ENCODE assay signal across 23 cellular contexts in the genomic region with DNA sequence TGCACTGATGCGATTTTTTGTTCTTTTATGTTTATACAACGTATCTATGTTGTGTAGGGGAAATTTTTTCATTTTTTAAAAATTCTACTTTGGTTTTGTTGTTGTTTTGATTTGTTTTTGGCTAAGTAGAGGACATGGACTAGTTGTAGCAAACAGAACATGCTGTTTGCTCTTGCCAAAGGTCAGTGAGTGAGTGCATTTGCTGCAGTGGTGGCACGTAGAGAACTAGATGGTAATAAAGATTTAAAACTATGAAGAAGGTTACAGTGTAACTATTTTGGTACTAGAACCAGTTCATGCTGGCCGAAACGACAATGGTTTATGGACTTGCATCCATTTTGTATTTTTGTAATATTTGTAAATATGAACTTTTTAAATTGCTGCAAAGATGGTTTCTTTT. TPM values are rescaled to one million over a fixed set of nuclear protein-coding genes. Genes with fewer than 3 reads are reported as not detected.
DNase-seq lines count a peak whose midpoint lies in the region; ATAC-seq and TF ChIP-seq lines count a peak whose summit lies in the region.
"Had no signal": no experiment of that assay in that cellular context is flagged by ENCODE, and none has a peak within 500 bp of the region (broad histone marks: within the 10 kb centered on the region; RNA-seq: fewer than 3 reads in every experiment).

No MANE protein-coding gene starts in this region.

- H3K4me2 ChIP-seq in smooth muscle cell = no peak overlapping the region
- H3K4me2 ChIP-seq: BLaER1 treated with 17β-estradiol and CSF1 and Interleukin-3, amounts not matched to agents 10 nM and 100 nM had no signal

- H2AFZ ChIP-seq in ACC112 (ENCODE audit: low read length, unreplicated experiment) (peak overlapping the region; percentile 50), smooth muscle cell (ENCODE audit: low read depth) (no peak overlapping the region)

- H3K36me3 ChIP-seq in ACC112 (ENCODE audit: insufficient read depth, low read length) = no peaks in the 10 kb centered on the region
- no peaks in the 10 kb centered on the region for H3K36me3 ChIP-seq in mucosa of descending colon (ENCODE audit: low read depth)
- H3K36me3 ChIP-seq in smooth muscle cell (ENCODE audit: low read depth) = no peaks in the 10 kb centered on the region
- H3K36me3 ChIP-seq: ascending aorta; BLaER1 treated with 17β-estradiol and CSF1 and Interleukin-3, amounts not matched to agents 10 nM and 100 nM had no signal

- intact Hi-C loops in mucosa of descending colon (cut with DNase I, micrococcal nuclease) = no loop called here

- peak; percentile 1 for DNase-seq in cerebellar cortex (ENCODE audit: low spot score)
- peak in 1 of 3 donors; percentile 47 for DNase-seq in mucosa of descending colon
- DNase-seq in smooth muscle cell (lab: John Stamatoyannopoulos, UW; ENCODE audit: unreplicated experiment) = no peak
- DNase-seq in activated CD8-positive, alpha-beta memory T cell treated with anti-CD3 and anti-CD28 coated beads, Interleukin-2, amount 50 U/mL, for 48 hours = no peak
- DNase-seq: ACHN; activated CD8-positive, alpha-beta T cell treated with anti-CD3 and anti-CD28 coated beads for 36 hours; activated naive CD4-positive, alpha-beta T cell treated with anti-CD3 and anti-CD28 coated beads for 36 hours; activated T-cell treated with anti-CD3 and anti-CD28 coated beads, Interleukin-2, amount 50 U/mL, for 24 hours; EL; naive B cell; NCI-H1105; NCI-H510A; SK-N-SH; stimulated activated CD4-positive, alpha-beta T cell treated with anti-CD3 and anti-CD28 coated beads, Interleukin-4, amount 100 ng/mL, for 24 hours; T-helper 9 cell had no signal

- no peak for TF ChIP-seq CTCF in mucosa of descending colon (IDR thresholded peaks at IDR 0.05)
- no peak for TF ChIP-seq CTCF in smooth muscle cell (IDR thresholded peaks at IDR 0.05; ENCODE audit: borderline replicate concordance, insufficient read depth, poor library complexity, severe bottlenecking)

- no peaks in the 10 kb centered on the region for H3K27me3 ChIP-seq in ACC112 (ENCODE audit: insufficient read depth, low read length)
- no peaks in the 10 kb centered on the region for H3K27me3 ChIP-seq in smooth muscle cell (ENCODE audit: low read depth)
- H3K27me3 ChIP-seq: ascending aorta had no signal

- peaks cover 15% of the 10 kb centered on the region for H3K4me1 ChIP-seq in ACC112 (ENCODE audit: control insufficient read depth, insufficient read depth, low read length, unreplicated experiment)
- H3K4me1 ChIP-seq in mucosa of descending colon (ENCODE audit: low read depth) = no peaks in the 10 kb centered on the region
- H3K4me1 ChIP-seq in smooth muscle cell (ENCODE audit: low read depth) = no peaks in the 10 kb centered on the region

- H3K9me3 ChIP-seq in mucosa of descending colon (no peaks in the 10 kb centered on the region), smooth muscle cell (replicated peaks; ENCODE audit: low read depth) (no peaks in the 10 kb centered on the region)
- H3K9me3 ChIP-seq: ascending aorta, SK-N-SH had no signal

- H3K27ac ChIP-seq in ACC112 (ENCODE audit: low read depth, low read length) (no peak overlapping the region), smooth muscle cell (ENCODE audit: low read depth) (no peak overlapping the region)
- H3K27ac ChIP-seq: BLaER1 treated with 17β-estradiol and CSF1 and Interleukin-3, amounts not matched to agents 10 nM and 100 nM had no signal

- H3K4me3 ChIP-seq in ACC112 (ENCODE audit: low read depth, low read length) = no peak overlapping the region
- H3K4me3 ChIP-seq in mucosa of descending colon = no peak overlapping the region
- H3K4me3 ChIP-seq in smooth muscle cell = peak overlapping the region; percentile 9
- H3K4me3 ChIP-seq: ascending aorta; BLaER1 treated with 17β-estradiol and CSF1 and Interleukin-3, amounts not matched to agents 10 nM and 100 nM had no signal

- H3F3A ChIP-seq in smooth muscle cell (ENCODE audit: low read depth) = peaks cover 6% of the 10 kb centered on the region

- H3K79me2 ChIP-seq in ACC112 (ENCODE audit: control insufficient read depth, insufficient read depth, low read length, unreplicated experiment) = peaks cover 28% of the 10 kb centered on the region
- H3K79me2 ChIP-seq in smooth muscle cell (ENCODE audit: low read depth) = peaks cover 5% of the 10 kb centered on the region

- ATAC-seq in mucosa of descending colon (peak; percentile 15), GM21423 (IDR thresholded peaks at IDR 0.05; ENCODE audit: unreplicated experiment) (no peak), GM21723 (IDR thresholded peaks at IDR 0.05; ENCODE audit: unreplicated experiment) (no peak), GM21526 (IDR thresholded peaks at IDR 0.05; ENCODE audit: low FRiP score, unreplicated experiment) (no peak)
- ATAC-seq: activated CD4-positive, CD25-positive, alpha-beta regulatory T cell treated with anti-CD3 and anti-CD28 coated beads, Interleukin-2, amount 50 U/mL, for 24 hours; activated CD8-positive, alpha-beta T cell treated with anti-CD3 and anti-CD28 coated beads for 36 hours; HCT116 had no signal

- H3K9ac ChIP-seq in smooth muscle cell (ENCODE audit: low read depth) = no peak overlapping the region
- H3K9ac ChIP-seq: BLaER1 treated with 17β-estradiol and CSF1 and Interleukin-3, amounts not matched to agents 10 nM and 100 nM; SK-N-SH had no signal

- 72% methylated on average over 5 of the region's 5 CpGs for WGBS in smooth muscle cell (ENCODE audit: low lambda C conversion rate)

- no peaks in the 10 kb centered on the region for H4K20me1 ChIP-seq in smooth muscle cell (ENCODE audit: low read depth)

RNA-seq across cellular contexts. Expression of a gene that starts 1.9 kb away (rescaled TPM):
- total RNA-seq in mucosa of descending colon (10 to 100 TPM in 2 of 3 donors, 1 to 10 TPM in 1; 9.9 to 12.9 (median 11.5) TPM), smooth muscle cell (12.4 and 17.7 TPM in 2 replicates)
- polyA plus RNA-seq in smooth muscle cell = 9.8 and 10.8 TPM in 2 replicates
